ENCODE assay signal across 8 cellular contexts in the genomic region with DNA sequence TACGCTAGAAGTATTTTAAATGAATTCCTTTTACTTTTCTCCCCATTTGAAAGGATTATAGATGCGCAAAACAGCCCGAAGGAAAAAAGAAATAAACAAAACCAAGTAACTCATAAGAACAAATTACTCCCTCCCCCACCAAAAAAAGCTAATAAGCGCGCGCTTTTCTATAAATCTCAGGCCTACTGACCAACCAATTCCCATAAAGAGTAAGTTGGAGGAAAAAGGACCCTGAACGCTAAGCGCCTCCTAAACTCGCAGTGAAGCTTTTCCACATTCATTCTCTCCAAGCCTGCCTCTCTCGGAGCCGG. TPM values are rescaled to one million over a fixed set of nuclear protein-coding genes. Genes with fewer than 3 reads are reported as not detected.
DNase-seq lines count a peak whose midpoint lies in the region; TF ChIP-seq lines count a peak whose summit lies in the region.

No MANE protein-coding gene starts in this region.

- no peaks in the 10 kb centered on the region for H3K9me3 ChIP-seq in SJCRH30 (replicated peaks)

- H3K4me3 ChIP-seq in SJCRH30, result peak overlapping the region; percentile 84
- peak overlapping the region; percentile 87 for H3K4me3 ChIP-seq in fibroblast of the aortic adventitia (ENCODE audit: low read depth, low read length)
- peak overlapping the region; percentile 90 for H3K4me3 ChIP-seq in skeletal muscle cell (ENCODE audit: low read depth, low read length)

- TF ChIP-seq CTCF in fibroblast of the aortic adventitia (IDR thresholded peaks at IDR 0.05; ENCODE audit: insufficient read depth, low read length), result no peak

- H3K27ac ChIP-seq in SJCRH30, result peak overlapping the region; percentile 75

- no peaks in the 10 kb centered on the region; the same call in 1 of the 2 replicates for H3K27me3 ChIP-seq in SJCRH30

- 0 out of 2 replicates have a peak, but pooled peaks cover 2% of the 10 kb centered on the region for H3K36me3 ChIP-seq in SJCRH30

- intact Hi-C loops in posterior vena cava (cut with DNase I), result no loop called here

- DNase-seq in DMS53 treated with DMSO at 0.1 percent for 48 hours (lab: John Stamatoyannopoulos, UW; ENCODE audit: unreplicated experiment) (peak; percentile 18), DMS53 (lab: John Stamatoyannopoulos, UW) (no peak), SJCRH30 (no peak), fibroblast of the aortic adventitia (ENCODE audit: low read depth) (peak; percentile 32), skeletal muscle cell (ENCODE audit: low read depth) (no peak), hypothalamus (lab: John Stamatoyannopoulos, UW) (no peak), posterior vena cava (ENCODE audit: low spot score) (no peak), AG08395 (ENCODE audit: low spot score) (no peak)

- H3K4me1 ChIP-seq in SJCRH30, result peaks cover 3% of the 10 kb centered on the region; the same call in 1 of the 2 replicates

RNA-seq across cellular contexts. Expression of a gene that starts 0.6 kb away (rescaled TPM):
- 24.4 and 28.2 TPM in 2 replicates for total RNA-seq in SJCRH30 (2014; rRNA removed; shearing (Covaris generic))
- total RNA-seq in fibroblast of the aortic adventitia (ENCODE audit: low replicate concordance) (11.1 and 18.2 TPM in 2 replicates), posterior vena cava (10 to 100 TPM; 17.8 to 19.3 TPM)

Comparison
In these comparisons a context has a peak if more than half of its experiments do, and no peak if none do; other contexts are left out.
1. DNase-seq: peak in DMS53 treated with DMSO at 0.1 percent for 48 hours (single experiment) and fibroblast of the aortic adventitia (single experiment); none in DMS53 (single experiment), SJCRH30 (0 of 2), skeletal muscle cell (single experiment), hypothalamus (0 of 51), posterior vena cava (single experiment) and AG08395 (single experiment).
2. Peak in every context shown above with its lines, with median percentiles within 50 percentile points of each other: H3K4me3 ChIP-seq.